In the genomic region with DNA sequence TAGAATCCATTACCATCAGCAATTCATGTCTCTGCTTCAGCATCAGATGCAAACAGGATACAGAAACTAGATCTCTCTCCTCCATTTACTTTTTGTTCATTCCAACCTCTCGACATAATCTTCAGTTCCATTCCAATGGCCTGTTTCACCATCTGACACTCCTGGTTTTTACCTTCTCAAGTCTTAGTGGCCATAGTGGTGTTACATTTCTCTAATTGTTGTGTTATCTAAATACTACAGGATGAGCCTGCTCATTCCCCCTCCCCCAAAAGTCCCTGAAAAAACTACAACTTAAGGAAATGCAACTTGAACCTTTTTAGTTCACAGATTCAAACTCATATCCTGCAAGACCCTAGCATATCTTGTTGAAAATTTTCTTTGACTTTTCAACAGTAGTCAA, we compare ENCODE assay signal across 11 cellular contexts. TPM values are rescaled to one million over a fixed set of nuclear protein-coding genes. Genes with fewer than 3 reads are reported as not detected.
A peak's percentile ranks its signal among the peaks of the same experiment; 100 is the strongest.
DNase-seq lines count a peak whose midpoint lies in the region; ATAC-seq and TF ChIP-seq lines count a peak whose summit lies in the region.
"Had no signal": no experiment of that assay in that cellular context is flagged by ENCODE, and none has a peak within 500 bp of the region (broad histone marks: within the 10 kb centered on the region; RNA-seq: fewer than 3 reads in every experiment).

No MANE protein-coding gene starts in this region.

- H2BK15ac ChIP-seq in neuronal stem cell (ENCODE audit: low read length), result no peak overlapping the region

- H3K4me3 Mint-ChIP-seq in neural crest cell, result peak overlapping the region; percentile 79

- no peak overlapping the region for H3K14ac ChIP-seq in neuronal stem cell (ENCODE audit: low read length)

- no peak overlapping the region for H3K23ac ChIP-seq in neuronal stem cell (ENCODE audit: low read depth, low read length, poor library complexity)

- H3K27me3 Mint-ChIP-seq in neural crest cell (ENCODE audit: low read depth), result no peaks in the 10 kb centered on the region

- H4K91ac ChIP-seq in neuronal stem cell (ENCODE audit: low read depth, low read length, poor library complexity), result no peak overlapping the region

- H2BK12ac ChIP-seq in neuronal stem cell (ENCODE audit: low read length), result no peak overlapping the region

- H3K36me3 ChIP-seq in colonic mucosa (no peaks in the 10 kb centered on the region), neuronal stem cell (replicated peaks in 1 of 2; ENCODE audit: control insufficient read depth in 2 of 2, insufficient read depth in 2 of 2, low read length in 2 of 2) (no peaks in the 10 kb centered on the region)

- intact Hi-C loops in colonic mucosa (cut with DNase I), result loop anchor here (10.0 kb wide), 2 partner anchors 196 to 424 kb away; no protein-coding TSS in a partner anchor

- H3K4me3 ChIP-seq in colonic mucosa (no peak overlapping the region), neuronal stem cell (ENCODE audit: low read length in 2 of 2) (no peak overlapping the region)
- H3K4me3 ChIP-seq: SK-N-MC had no signal

- no peak overlapping the region for H4K8ac ChIP-seq in neuronal stem cell (ENCODE audit: low read depth, low read length)

- peaks cover 10% of the 10 kb centered on the region for H3K4me1 ChIP-seq in colonic mucosa
- H3K4me1 ChIP-seq in neuronal stem cell (ENCODE audit: control insufficient read depth in 2 of 2, insufficient read depth in 1 of 2, low read depth in 1 of 2, low read length in 2 of 2), result peaks cover 10 to 25% of the 10 kb centered on the region in 2 donors

- H3K9me3 ChIP-seq in colonic mucosa (no peaks in the 10 kb centered on the region), neuronal stem cell (replicated peaks in 1 of 2; ENCODE audit: control insufficient read depth in 2 of 2, insufficient read depth in 1 of 2, low read depth in 1 of 2, low read length in 2 of 2) (peaks cover 0 to 4% of the 10 kb centered on the region in 2 donors)

- H3K27ac Mint-ChIP-seq in neural crest cell (ENCODE audit: unreplicated experiment), result no peak overlapping the region

- peaks cover 1% of the 10 kb centered on the region for H3K79me1 ChIP-seq in neuronal stem cell (ENCODE audit: low read depth, low read length)

- H3K18ac ChIP-seq in neuronal stem cell (ENCODE audit: low read length), result no peak overlapping the region

- peaks cover 75% of the 10 kb centered on the region for H3K4me1 Mint-ChIP-seq in neural crest cell

- H3K27me3 ChIP-seq in colonic mucosa (no peaks in the 10 kb centered on the region), neuronal stem cell (ENCODE audit: control insufficient read depth in 3 of 3, insufficient read depth in 3 of 3, low read depth in 1 of 3, low read length in 3 of 3) (no peaks in the 10 kb centered on the region)

- H3K9me3 Mint-ChIP-seq in neural crest cell, result no peaks in the 10 kb centered on the region

- no peak overlapping the region for H3K4me2 ChIP-seq in neuronal stem cell (ENCODE audit: insufficient read depth, low read length, poor library complexity, severe bottlenecking)

- peak overlapping the region; percentile 28 for H3K27ac ChIP-seq in colonic mucosa
- H3K27ac ChIP-seq in neuronal stem cell (replicated peaks; ENCODE audit: low read length), result no peak overlapping the region
- H3K27ac ChIP-seq: SK-N-MC had no signal

- H2AFZ ChIP-seq in neuronal stem cell (ENCODE audit: low read length), result no peak overlapping the region

- H2BK120ac ChIP-seq in neuronal stem cell (ENCODE audit: low read depth, low read length), result no peak overlapping the region

- ATAC-seq in GM18517 (IDR thresholded peaks at IDR 0.05; ENCODE audit: unreplicated experiment), result no peak
- ATAC-seq: right cardiac atrium had no signal

- DNase-seq in EH (ENCODE audit: low read depth), result peak; percentile 58
- peak; percentile 25 to 41 for DNase-seq in NCI-H524 (lab: John Stamatoyannopoulos, UW)
- no peak for DNase-seq in colonic mucosa
- no peak for DNase-seq in neural crest cell (ENCODE audit: low read depth, low spot score)
- no peak for DNase-seq in RPMI8226
- DNase-seq in HK-2 (ENCODE audit: unreplicated experiment), result no peak
- DNase-seq in neuronal stem cell (ENCODE audit: low spot score), result no peak
- DNase-seq: right cardiac atrium, substantia nigra had no signal

- H3K9ac ChIP-seq in colonic mucosa (ENCODE audit: low read depth in 2 of 2, low read length in 2 of 2), result peak overlapping the region in 1 of 2 donors; percentile 94
- H3K9ac ChIP-seq in neuronal stem cell (ENCODE audit: low read depth, low read length, poor library complexity), result no peak overlapping the region

- no peaks in the 10 kb centered on the region for H3K36me3 Mint-ChIP-seq in neural crest cell (ENCODE audit: low read depth)

- no peak overlapping the region for H2BK5ac ChIP-seq in neuronal stem cell (ENCODE audit: low read length)

- no peak for TF ChIP-seq CTCF in colonic mucosa (IDR thresholded peaks at IDR 0.05)
- TF ChIP-seq CTCF in neural crest cell (conservative IDR thresholded peaks at IDR 0.05), result no peak

- WGBS in neuronal stem cell (ENCODE audit: extremely low coverage in 2 of 2, insufficient read length in 2 of 2, insufficient replicate concordance in 1 of 2), 2 donors, result no CpG with 5 or more reads among the region's 1 CpG

- H3K4ac ChIP-seq in neuronal stem cell (ENCODE audit: low read length), result no peak overlapping the region

- no peak overlapping the region for H2AK5ac ChIP-seq in neuronal stem cell (ENCODE audit: low read depth, low read length)

RNA-seq across cellular contexts. Expression of gene NRIP1, which starts 4.0 kb away (rescaled TPM):
- total RNA-seq in colonic mucosa (10 to 100 TPM; 49.5 to 89.3 TPM), neural crest cell (72.0 and 73.8 TPM in 2 replicates)
- polyA plus RNA-seq in neuronal stem cell (2013, experiment 1 of 2), result 37.9 TPM
- 39.2 TPM for polyA plus RNA-seq in neuronal stem cell (2013, experiment 2 of 2)

Comparison
In these comparisons a context has a peak if more than half of its experiments do, and no peak if none do; other contexts are left out.
1. DNase-seq: peak in EH (single experiment) and NCI-H524 (2 of 2); none in colonic mucosa (single experiment), neural crest cell (single experiment), RPMI8226 (single experiment), HK-2 (single experiment) and neuronal stem cell (single experiment).